ENCODE assay signal across 1 cellular context in the genomic region with DNA sequence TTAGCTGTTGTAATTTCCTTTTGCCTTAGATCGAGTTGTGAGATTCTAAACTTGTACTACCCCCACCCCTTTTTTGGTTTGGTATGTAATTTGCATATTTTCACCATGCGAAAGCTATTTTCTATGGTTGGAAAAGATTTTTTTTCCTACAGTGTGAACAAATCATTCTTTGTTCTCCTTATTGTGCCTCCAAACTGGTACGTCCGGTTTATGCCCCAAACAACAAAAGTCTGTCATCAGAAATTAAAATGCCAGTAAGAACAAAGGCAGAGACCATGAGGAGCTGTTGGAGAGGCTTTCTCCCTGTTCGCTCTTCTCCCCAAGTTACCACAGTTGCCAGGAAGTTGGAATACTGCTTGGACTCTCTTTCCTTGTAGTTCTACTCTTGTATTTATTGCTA.
A peak's percentile ranks its signal among the peaks of the same experiment; 100 is the strongest.
TF ChIP-seq lines count a peak whose summit lies in the region.

No MANE protein-coding gene starts in this region.

TF ChIP-seq in SK-N-SH, 30 proteins besides CTCF, POLR2A, EP300 and RAD21 (continued from another document):
- TF ChIP-seq TEAD4 (IDR thresholded peaks at IDR 0.05; ENCODE audit: borderline replicate concordance, insufficient read depth), result 0 out of 2 replicates have a peak, but pooled peaks have one; percentile 37
- TF ChIP-seq FOXJ3 (CRISPR knock-in tag; IDR thresholded peaks at IDR 0.05), result no peak
- TF ChIP-seq TCF12 (IDR thresholded peaks at IDR 0.05), result peak; percentile 77
- no peak for TF ChIP-seq CHD2 (IDR thresholded peaks at IDR 0.05; ENCODE audit: low read length, partially characterized antibody)
- TF ChIP-seq FOSL2 (IDR thresholded peaks at IDR 0.05; ENCODE audit: borderline replicate concordance, low read depth), result no peak
- TF ChIP-seq, protein P1, sequence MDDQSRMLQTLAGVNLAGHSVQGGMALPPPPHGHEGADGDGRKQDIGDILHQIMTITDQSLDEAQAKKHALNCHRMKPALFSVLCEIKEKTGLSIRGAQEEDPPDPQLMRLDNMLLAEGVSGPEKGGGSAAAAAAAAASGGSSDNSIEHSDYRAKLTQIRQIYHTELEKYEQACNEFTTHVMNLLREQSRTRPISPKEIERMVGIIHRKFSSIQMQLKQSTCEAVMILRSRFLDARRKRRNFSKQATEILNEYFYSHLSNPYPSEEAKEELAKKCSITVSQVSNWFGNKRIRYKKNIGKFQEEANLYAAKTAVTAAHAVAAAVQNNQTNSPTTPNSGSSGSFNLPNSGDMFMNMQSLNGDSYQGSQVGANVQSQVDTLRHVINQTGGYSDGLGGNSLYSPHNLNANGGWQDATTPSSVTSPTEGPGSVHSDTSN (IDR thresholded peaks at IDR 0.05), result peak; percentile 55; the same call in 1 of the 2 replicates
- TF ChIP-seq, protein P2, sequence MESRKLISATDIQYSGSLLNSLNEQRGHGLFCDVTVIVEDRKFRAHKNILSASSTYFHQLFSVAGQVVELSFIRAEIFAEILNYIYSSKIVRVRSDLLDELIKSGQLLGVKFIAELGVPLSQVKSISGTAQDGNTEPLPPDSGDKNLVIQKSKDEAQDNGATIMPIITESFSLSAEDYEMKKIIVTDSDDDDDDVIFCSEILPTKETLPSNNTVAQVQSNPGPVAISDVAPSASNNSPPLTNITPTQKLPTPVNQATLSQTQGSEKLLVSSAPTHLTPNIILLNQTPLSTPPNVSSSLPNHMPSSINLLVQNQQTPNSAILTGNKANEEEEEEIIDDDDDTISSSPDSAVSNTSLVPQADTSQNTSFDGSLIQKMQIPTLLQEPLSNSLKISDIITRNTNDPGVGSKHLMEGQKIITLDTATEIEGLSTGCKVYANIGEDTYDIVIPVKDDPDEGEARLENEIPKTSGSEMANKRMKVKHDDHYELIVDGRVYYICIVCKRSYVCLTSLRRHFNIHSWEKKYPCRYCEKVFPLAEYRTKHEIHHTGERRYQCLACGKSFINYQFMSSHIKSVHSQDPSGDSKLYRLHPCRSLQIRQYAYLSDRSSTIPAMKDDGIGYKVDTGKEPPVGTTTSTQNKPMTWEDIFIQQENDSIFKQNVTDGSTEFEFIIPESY (IDR thresholded peaks at IDR 0.05; ENCODE audit: borderline replicate concordance, low read depth), result no peak
- TF ChIP-seq, protein P3, sequence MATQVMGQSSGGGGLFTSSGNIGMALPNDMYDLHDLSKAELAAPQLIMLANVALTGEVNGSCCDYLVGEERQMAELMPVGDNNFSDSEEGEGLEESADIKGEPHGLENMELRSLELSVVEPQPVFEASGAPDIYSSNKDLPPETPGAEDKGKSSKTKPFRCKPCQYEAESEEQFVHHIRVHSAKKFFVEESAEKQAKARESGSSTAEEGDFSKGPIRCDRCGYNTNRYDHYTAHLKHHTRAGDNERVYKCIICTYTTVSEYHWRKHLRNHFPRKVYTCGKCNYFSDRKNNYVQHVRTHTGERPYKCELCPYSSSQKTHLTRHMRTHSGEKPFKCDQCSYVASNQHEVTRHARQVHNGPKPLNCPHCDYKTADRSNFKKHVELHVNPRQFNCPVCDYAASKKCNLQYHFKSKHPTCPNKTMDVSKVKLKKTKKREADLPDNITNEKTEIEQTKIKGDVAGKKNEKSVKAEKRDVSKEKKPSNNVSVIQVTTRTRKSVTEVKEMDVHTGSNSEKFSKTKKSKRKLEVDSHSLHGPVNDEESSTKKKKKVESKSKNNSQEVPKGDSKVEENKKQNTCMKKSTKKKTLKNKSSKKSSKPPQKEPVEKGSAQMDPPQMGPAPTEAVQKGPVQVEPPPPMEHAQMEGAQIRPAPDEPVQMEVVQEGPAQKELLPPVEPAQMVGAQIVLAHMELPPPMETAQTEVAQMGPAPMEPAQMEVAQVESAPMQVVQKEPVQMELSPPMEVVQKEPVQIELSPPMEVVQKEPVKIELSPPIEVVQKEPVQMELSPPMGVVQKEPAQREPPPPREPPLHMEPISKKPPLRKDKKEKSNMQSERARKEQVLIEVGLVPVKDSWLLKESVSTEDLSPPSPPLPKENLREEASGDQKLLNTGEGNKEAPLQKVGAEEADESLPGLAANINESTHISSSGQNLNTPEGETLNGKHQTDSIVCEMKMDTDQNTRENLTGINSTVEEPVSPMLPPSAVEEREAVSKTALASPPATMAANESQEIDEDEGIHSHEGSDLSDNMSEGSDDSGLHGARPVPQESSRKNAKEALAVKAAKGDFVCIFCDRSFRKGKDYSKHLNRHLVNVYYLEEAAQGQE (IDR thresholded peaks at IDR 0.05; ENCODE audit: low read depth, low read length), result 0 out of 2 replicates have a peak, but pooled peaks have one; percentile 30
- no peak for TF ChIP-seq RFX5 (IDR thresholded peaks at IDR 0.05; ENCODE audit: low read length)
- TF ChIP-seq, protein P4, sequence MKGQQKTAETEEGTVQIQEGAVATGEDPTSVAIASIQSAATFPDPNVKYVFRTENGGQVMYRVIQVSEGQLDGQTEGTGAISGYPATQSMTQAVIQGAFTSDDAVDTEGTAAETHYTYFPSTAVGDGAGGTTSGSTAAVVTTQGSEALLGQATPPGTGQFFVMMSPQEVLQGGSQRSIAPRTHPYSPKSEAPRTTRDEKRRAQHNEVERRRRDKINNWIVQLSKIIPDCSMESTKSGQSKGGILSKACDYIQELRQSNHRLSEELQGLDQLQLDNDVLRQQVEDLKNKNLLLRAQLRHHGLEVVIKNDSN (IDR thresholded peaks at IDR 0.05; ENCODE audit: borderline replicate concordance, low read depth), result no peak
